ENCODE assay signal across 38 cellular contexts in the genomic region with DNA sequence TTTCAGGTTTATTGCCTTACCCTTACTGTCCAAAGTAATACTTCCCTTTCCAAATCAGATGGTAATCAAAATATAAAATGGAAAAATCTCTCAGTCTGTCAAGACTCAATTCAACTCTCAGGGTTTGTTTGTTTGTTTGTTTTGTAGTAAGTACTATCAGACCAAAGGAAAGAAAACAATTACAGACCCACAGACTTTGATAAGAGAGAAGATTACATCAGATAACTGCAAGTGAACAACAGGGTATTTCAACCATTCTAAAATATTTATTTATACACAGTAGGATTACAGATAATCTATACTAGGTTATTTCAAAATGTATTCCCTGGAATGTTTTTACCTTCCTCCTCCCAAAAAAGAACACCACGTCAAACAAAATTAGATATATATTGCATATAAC.
"Had no signal": no experiment of that assay in that cellular context is flagged by ENCODE, and none has a peak within 500 bp of the region (broad histone marks: within the 10 kb centered on the region; RNA-seq: fewer than 3 reads in every experiment).

No MANE protein-coding gene starts in this region.

- H3K36me3 Mint-ChIP-seq: activated naive CD4-positive, alpha-beta T cell treated with anti-CD3 and anti-CD28 coated beads, Interleukin-2, amount 50 U/mL, for 72 hours; brain had no signal

- H3K36me3 ChIP-seq: adrenal gland, brain microvascular endothelial cell, breast epithelium, cardiac muscle cell had no signal

- H3K4me1 ChIP-seq: body of pancreas, breast epithelium had no signal

- H3K4me3 ChIP-seq: adrenal gland, ascending aorta, body of pancreas, breast epithelium, cardiac muscle cell had no signal

- FAIRE-seq: astrocyte, bronchial epithelial cell had no signal

- DNase-seq: activated effector memory CD4-positive, alpha-beta T cell treated with anti-CD3 and anti-CD28 coated beads, Interleukin-2, amount 50 U/mL, for 16 hours; activated effector memory CD4-positive, alpha-beta T cell treated with Interleukin-2 at 50 U/mL for 16 hours; activated gamma-delta T cell; activated gamma-delta T cell treated with Interleukin-2 at 50 U/mL for 16 hours; activated naive CD4-positive, alpha-beta T cell; activated naive CD4-positive, alpha-beta T cell treated with anti-CD3 and anti-CD28 coated beads for 36 hours; activated naive CD4-positive, alpha-beta T cell treated with anti-CD3 and anti-CD28 coated beads, Interleukin-2, amount 10 ng/mL, durations not matched to agents 7 days and 5 days; activated naive CD4-positive, alpha-beta T cell treated with anti-CD3 and anti-CD28 coated beads, Interleukin-2, amount 50 U/mL, for 16 hours; activated naive CD4-positive, alpha-beta T cell treated with Interleukin-2 at 50 U/mL for 16 hours; activated naive CD8-positive, alpha-beta T cell treated with anti-CD3 and anti-CD28 coated beads for 36 hours; activated naive CD8-positive, alpha-beta T cell treated with anti-CD3 and anti-CD28 coated beads, Interleukin-2, amount 10 ng/mL, durations not matched to agents 7 days and 5 days; activated naive CD8-positive, alpha-beta T cell treated with anti-CD3 and anti-CD28 coated beads, Interleukin-2, amount 50 U/mL, for 24 hours; activated T-cell treated with anti-CD3 and anti-CD28 coated beads, Interleukin-2, amount 50 U/mL, for 1 hour; activated T-cell treated with anti-CD3 and anti-CD28 coated beads, Interleukin-2, amount 50 U/mL, for 24 hours; activated T-cell treated with anti-CD3 and anti-CD28 coated beads, Interleukin-2, amount 50 U/mL, for 4 hours; activated T-cell treated with anti-CD3 and anti-CD28 coated beads, Interleukin-2, amount 50 U/mL, for 48 hours; adrenal gland; amniotic stem cell; amygdala; anterior cingulate cortex; aorta; body of pancreas; brain microvascular endothelial cell; caudate nucleus; central memory CD4-positive, alpha-beta T cell; cerebellar nuclear complex had no signal

- H3K9me3 Mint-ChIP-seq: activated naive CD4-positive, alpha-beta T cell treated with anti-CD3 and anti-CD28 coated beads for 36 hours; activated naive CD4-positive, alpha-beta T cell treated with anti-CD3 and anti-CD28 coated beads, Interleukin-2, amount 10 ng/mL, durations not matched to agents 7 days and 5 days; activated naive CD4-positive, alpha-beta T cell treated with anti-CD3 and anti-CD28 coated beads, Interleukin-2, amount 50 U/mL, for 24 hours; activated naive CD4-positive, alpha-beta T cell treated with anti-CD3 and anti-CD28 coated beads, Interleukin-2, amount 50 U/mL, for 72 hours; activated naive CD8-positive, alpha-beta T cell treated with anti-CD3 and anti-CD28 coated beads for 36 hours; activated naive CD8-positive, alpha-beta T cell treated with anti-CD3 and anti-CD28 coated beads, Interleukin-2, amount 10 ng/mL, durations not matched to agents 7 days and 5 days; activated naive CD8-positive, alpha-beta T cell treated with anti-CD3 and anti-CD28 coated beads, Interleukin-2, amount 50 U/mL, for 24 hours; activated T-cell treated with anti-CD3 and anti-CD28 coated beads, Interleukin-2, amount 50 U/mL, for 24 hours; activated T-cell treated with anti-CD3 and anti-CD28 coated beads, Interleukin-2, amount 50 U/mL, for 4 hours; activated T-helper 1 cell treated with anti-CD3 and anti-CD28 coated beads, Interleukin-12 subunit alpha, Interleukin-12 subunit beta, Interleukin-2, Interleukin-4 antibody, amounts not matched to agents 30 ng/mL and 10 ng/mL and 1 ng/mL, durations not matched to agents 14 hours and 24 hours and 36 hours; activated T-helper 17 cell treated with anti-CD3 and anti-CD28 coated beads, Interleukin-2, amount 50 U/mL, for 72 hours; brain; central memory CD8-positive, alpha-beta T cell had no signal

- H3K27me3 Mint-ChIP-seq: activated naive CD4-positive, alpha-beta T cell treated with anti-CD3 and anti-CD28 coated beads, Interleukin-2, amount 10 ng/mL, durations not matched to agents 7 days and 5 days; activated naive CD4-positive, alpha-beta T cell treated with anti-CD3 and anti-CD28 coated beads, Interleukin-2, amount 50 U/mL, for 24 hours; activated naive CD8-positive, alpha-beta T cell; activated naive CD8-positive, alpha-beta T cell treated with anti-CD3 and anti-CD28 coated beads for 36 hours; activated naive CD8-positive, alpha-beta T cell treated with anti-CD3 and anti-CD28 coated beads, Interleukin-2, amount 10 ng/mL, durations not matched to agents 7 days and 5 days; activated naive CD8-positive, alpha-beta T cell treated with anti-CD3 and anti-CD28 coated beads, Interleukin-2, amount 50 U/mL, for 24 hours; activated T-cell treated with anti-CD3 and anti-CD28 coated beads, Interleukin-2, amount 50 U/mL, for 24 hours; activated T-helper 17 cell treated with anti-CD3 and anti-CD28 coated beads, Interleukin-2, amount 50 U/mL, for 72 hours; brain; central memory CD8-positive, alpha-beta T cell had no signal

- H3K27ac ChIP-seq: adrenal gland, ascending aorta, body of pancreas, brain microvascular endothelial cell, breast epithelium, cardiac muscle cell had no signal

- ATAC-seq: activated naive CD4-positive, alpha-beta T cell treated with anti-CD3 and anti-CD28 coated beads, Interleukin-2, amount 50 U/mL, for 72 hours; activated naive CD8-positive, alpha-beta T cell treated with anti-CD3 and anti-CD28 coated beads, Interleukin-2, amount 50 U/mL, for 24 hours; activated T-cell treated with anti-CD3 and anti-CD28 coated beads, Interleukin-2, amount 50 U/mL, for 4 hours; activated T-helper 17 cell treated with anti-CD3 and anti-CD28 coated beads, Interleukin-2, amount 50 U/mL, for 72 hours; body of pancreas had no signal

- H3K27me3 ChIP-seq: adrenal gland, ascending aorta, body of pancreas, brain microvascular endothelial cell, breast epithelium, cardiac muscle cell had no signal

- H3K4me3 Mint-ChIP-seq: activated naive CD4-positive, alpha-beta T cell treated with anti-CD3 and anti-CD28 coated beads for 36 hours; activated naive CD4-positive, alpha-beta T cell treated with anti-CD3 and anti-CD28 coated beads, Interleukin-2, amount 10 ng/mL, durations not matched to agents 7 days and 5 days; activated naive CD4-positive, alpha-beta T cell treated with anti-CD3 and anti-CD28 coated beads, Interleukin-2, amount 50 U/mL, for 24 hours; activated naive CD8-positive, alpha-beta T cell; activated naive CD8-positive, alpha-beta T cell treated with anti-CD3 and anti-CD28 coated beads for 36 hours; activated naive CD8-positive, alpha-beta T cell treated with anti-CD3 and anti-CD28 coated beads, Interleukin-2, amount 10 ng/mL, durations not matched to agents 7 days and 5 days; activated naive CD8-positive, alpha-beta T cell treated with anti-CD3 and anti-CD28 coated beads, Interleukin-2, amount 50 U/mL, for 24 hours; activated T-cell treated with anti-CD3 and anti-CD28 coated beads, Interleukin-2, amount 50 U/mL, for 24 hours; activated T-cell treated with anti-CD3 and anti-CD28 coated beads, Interleukin-2, amount 50 U/mL, for 4 hours; activated T-helper 1 cell treated with anti-CD3 and anti-CD28 coated beads, Interleukin-12 subunit alpha, Interleukin-12 subunit beta, Interleukin-2, Interleukin-4 antibody, amounts not matched to agents 30 ng/mL and 10 ng/mL and 1 ng/mL, durations not matched to agents 14 hours and 24 hours and 36 hours; activated T-helper 17 cell treated with anti-CD3 and anti-CD28 coated beads, Interleukin-2, amount 50 U/mL, for 72 hours; brain; central memory CD8-positive, alpha-beta T cell had no signal

- H3K9me3 ChIP-seq: adrenal gland, ascending aorta, body of pancreas, breast epithelium had no signal

- H3K27ac Mint-ChIP-seq: activated naive CD4-positive, alpha-beta T cell treated with anti-CD3 and anti-CD28 coated beads for 36 hours; activated naive CD4-positive, alpha-beta T cell treated with anti-CD3 and anti-CD28 coated beads, Interleukin-2, amount 10 ng/mL, durations not matched to agents 7 days and 5 days; activated naive CD4-positive, alpha-beta T cell treated with anti-CD3 and anti-CD28 coated beads, Interleukin-2, amount 50 U/mL, for 24 hours; activated naive CD4-positive, alpha-beta T cell treated with anti-CD3 and anti-CD28 coated beads, Interleukin-2, amount 50 U/mL, for 72 hours; activated naive CD8-positive, alpha-beta T cell; activated naive CD8-positive, alpha-beta T cell treated with anti-CD3 and anti-CD28 coated beads for 36 hours; activated naive CD8-positive, alpha-beta T cell treated with anti-CD3 and anti-CD28 coated beads, Interleukin-2, amount 10 ng/mL, durations not matched to agents 7 days and 5 days; activated naive CD8-positive, alpha-beta T cell treated with anti-CD3 and anti-CD28 coated beads, Interleukin-2, amount 50 U/mL, for 24 hours; activated T-cell treated with anti-CD3 and anti-CD28 coated beads, Interleukin-2, amount 50 U/mL, for 24 hours; activated T-helper 1 cell treated with anti-CD3 and anti-CD28 coated beads, Interleukin-12 subunit alpha, Interleukin-12 subunit beta, Interleukin-2, Interleukin-4 antibody, amounts not matched to agents 30 ng/mL and 10 ng/mL and 1 ng/mL, durations not matched to agents 14 hours and 24 hours and 36 hours; activated T-helper 17 cell treated with anti-CD3 and anti-CD28 coated beads, Interleukin-2, amount 50 U/mL, for 72 hours; brain had no signal
